In the genomic region with DNA sequence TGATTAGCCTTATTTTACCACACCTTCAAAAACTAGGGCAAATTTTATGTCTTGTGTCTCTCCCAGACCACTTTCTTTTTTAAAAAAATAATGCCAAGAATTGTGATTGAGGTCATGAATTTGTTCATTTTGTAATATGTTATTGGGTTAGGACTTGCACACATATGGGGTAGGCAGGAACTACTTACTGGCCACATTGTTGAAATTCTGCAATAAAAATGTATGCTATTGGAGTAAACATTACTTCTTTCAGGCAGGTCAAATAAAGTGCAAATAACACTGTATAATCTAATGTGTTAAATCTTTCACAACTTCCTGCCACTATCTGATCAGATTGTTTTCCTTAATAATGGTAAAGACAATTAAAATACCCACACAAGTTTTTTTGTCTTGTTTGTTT, we compare ENCODE assay signal across 19 cellular contexts.
"Had no signal": no experiment of that assay in that cellular context is flagged by ENCODE, and none has a peak within 500 bp of the region (broad histone marks: within the 10 kb centered on the region; RNA-seq: fewer than 3 reads in every experiment).

No MANE protein-coding gene starts in this region.

- H3K4me1 Mint-ChIP-seq: naive thymus-derived CD4-positive, alpha-beta T cell; stimulated activated effector memory CD8-positive, alpha-beta T cell treated with anti-CD3 and anti-CD28 coated beads, Interleukin-12 subunit alpha, Interleukin-12 subunit beta, amount 100 ng/mL, for 72 hours had no signal

- ATAC-seq: esophagus mucosa; foreskin keratinocyte; naive thymus-derived CD4-positive, alpha-beta T cell; right cardiac atrium; stimulated activated effector memory CD8-positive, alpha-beta T cell treated with anti-CD3 and anti-CD28 coated beads, Interleukin-12 subunit alpha, Interleukin-12 subunit beta, amount 100 ng/mL, for 72 hours had no signal

- H3K4me3 Mint-ChIP-seq: naive thymus-derived CD4-positive, alpha-beta T cell; stimulated activated effector memory CD8-positive, alpha-beta T cell treated with anti-CD3 and anti-CD28 coated beads, Interleukin-12 subunit alpha, Interleukin-12 subunit beta, amount 100 ng/mL, for 72 hours; stimulated activated naive CD8-positive, alpha-beta T cell treated with anti-CD3 and anti-CD28 coated beads, Interleukin-15, Interleukin-2, amounts not matched to agents 100 ng/mL and 50 ng/mL, for 24 hours had no signal

- H3K4me3 ChIP-seq: cardiac muscle cell, coronary artery, hepatocyte, smooth muscle cell, testis, tibial nerve had no signal

- H3K27me3 Mint-ChIP-seq: naive thymus-derived CD4-positive, alpha-beta T cell; stimulated activated naive CD8-positive, alpha-beta T cell treated with anti-CD3 and anti-CD28 coated beads, Interleukin-15, Interleukin-2, amounts not matched to agents 100 ng/mL and 50 ng/mL, for 24 hours had no signal

- DNase-seq: effector memory CD4-positive, alpha-beta T cell; foreskin keratinocyte; head of caudate nucleus; kidney glomerular epithelial cell; mesendoderm; naive thymus-derived CD4-positive, alpha-beta T cell; posterior cingulate gyrus; right cardiac atrium; stimulated activated CD4-positive, alpha-beta T cell treated with anti-CD3 and anti-CD28 coated beads, Interleukin-2, amount 100 ng/mL, for 48 hours; stimulated activated CD8-positive, alpha-beta memory T cell treated with anti-CD3 and anti-CD28 coated beads, Interleukin-4, amount 100 ng/mL, for 48 hours; testis had no signal

- H3K36me3 Mint-ChIP-seq: naive thymus-derived CD4-positive, alpha-beta T cell; stimulated activated effector memory CD8-positive, alpha-beta T cell treated with anti-CD3 and anti-CD28 coated beads, Interleukin-12 subunit alpha, Interleukin-12 subunit beta, amount 100 ng/mL, for 72 hours had no signal

- H3K27ac Mint-ChIP-seq: naive thymus-derived CD4-positive, alpha-beta T cell; stimulated activated effector memory CD8-positive, alpha-beta T cell treated with anti-CD3 and anti-CD28 coated beads, Interleukin-12 subunit alpha, Interleukin-12 subunit beta, amount 100 ng/mL, for 72 hours; stimulated activated naive CD8-positive, alpha-beta T cell treated with anti-CD3 and anti-CD28 coated beads, Interleukin-15, Interleukin-2, amounts not matched to agents 100 ng/mL and 50 ng/mL, for 24 hours had no signal
